21 cellular contexts compared by ENCODE assay signal in the genomic region with DNA sequence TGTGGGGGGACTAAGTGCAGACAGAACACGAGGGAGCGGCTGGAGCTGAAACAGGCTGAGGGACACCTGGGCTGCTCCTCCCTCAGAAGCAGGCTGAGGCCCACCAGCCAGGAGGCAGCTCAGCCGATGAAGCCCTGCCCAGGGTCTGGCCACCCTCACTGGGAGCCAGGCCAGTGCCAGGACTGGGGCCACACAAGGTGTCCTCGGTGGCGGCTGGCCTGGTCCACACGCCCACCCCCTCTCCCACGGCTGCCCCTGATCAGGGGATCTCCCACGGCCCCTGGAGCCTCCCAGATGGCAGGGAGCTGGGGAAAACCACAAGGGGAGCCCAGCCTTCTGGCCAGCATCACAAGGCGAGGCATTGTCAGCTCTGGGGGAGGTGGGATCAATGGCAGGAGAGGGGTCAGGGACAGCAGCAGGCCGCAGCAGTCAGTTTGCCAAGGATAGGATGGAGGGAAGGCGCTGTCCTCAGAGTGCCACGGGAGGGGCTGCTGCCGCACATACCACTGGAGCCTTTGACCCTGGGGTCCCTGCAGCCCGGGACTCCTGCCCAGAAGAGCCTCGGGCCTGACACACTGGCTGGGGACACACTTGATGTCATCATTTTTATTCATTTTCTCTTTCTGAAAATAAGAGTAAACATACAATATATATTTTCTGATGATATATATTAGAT. TPM values are rescaled to one million over a fixed set of nuclear protein-coding genes. Genes with fewer than 3 reads are reported as not detected.
DNase-seq lines count a peak whose midpoint lies in the region; ATAC-seq, FAIRE-seq and TF ChIP-seq lines count a peak whose summit lies in the region.
"Had no signal": no experiment of that assay in that cellular context is flagged by ENCODE, and none has a peak within 500 bp of the region (broad histone marks: within the 10 kb centered on the region; RNA-seq: fewer than 3 reads in every experiment).

No MANE protein-coding gene starts in this region.

- DNase-seq in HepG2 (ENCODE audit: low spot score) (no peak), endothelial cell (ENCODE audit: low spot score) (no peak), osteoblast (ENCODE audit: insufficient read length, low spot score, missing footprints) (peak; percentile 68), NCI-H2107 (lab: John Stamatoyannopoulos, UW) (no peak), glomerular visceral epithelial cell (ENCODE audit: extremely low spot score) (no peak)
- DNase-seq in activated CD4-positive, alpha-beta T cell treated with anti-CD3 and anti-CD28 coated beads, Interleukin-2, amount 50 U/mL, for 1 hour = no peak
- DNase-seq in activated naive CD4-positive, alpha-beta T cell (lab: John Stamatoyannopoulos, UW) = no peak
- DNase-seq: DMS79; KBM-7; NCI-H1694 treated with DMSO at 0.1 percent for 48 hours; NCI-H510A; NCI-H748 treated with DMSO at 0.1 percent for 48 hours; NK-92 treated with Interleukin-12 subunit alpha and Interleukin-12 subunit beta, amount 100 ng/mL, for 24 hours; SIG-M5 had no signal

- TF ChIP-seq CTCF in liver (IDR thresholded peaks at IDR 0.05; ENCODE audit: low read depth, low read length, missing input control) (no peak), HepG2 (CRISPR knock-in tag; IDR thresholded peaks at IDR 0.05) (no peak), endothelial cell (IDR thresholded peaks at IDR 0.05; ENCODE audit: unreplicated experiment) (no peak), osteoblast (IDR thresholded peaks at IDR 0.05; ENCODE audit: extremely low read depth, low read depth, low read length) (no peak)

- H4K20me1 ChIP-seq in HepG2 (ENCODE audit: insufficient read depth, low read length) (no peaks in the 10 kb centered on the region), osteoblast (ENCODE audit: insufficient read depth, low read length) (peaks cover 3% of the 10 kb centered on the region)

- TF ChIP-seq EP300 in HepG2 (IDR thresholded peaks at IDR 0.05; ENCODE audit: low read depth in 2 of 2, low read length in 2 of 2) (no peak), HepG2 (CRISPR knock-in tag; IDR thresholded peaks at IDR 0.05; ENCODE audit: borderline replicate concordance) (no peak)

- H3K4me3 Mint-ChIP-seq in endothelial cell (ENCODE audit: unreplicated experiment) = peak overlapping the region; percentile 74

- H3K79me2 ChIP-seq in HepG2 (ENCODE audit: insufficient read depth, low read length) (no peaks in the 10 kb centered on the region), osteoblast (ENCODE audit: insufficient read depth, low read length) (no peaks in the 10 kb centered on the region)

- POLR2A ChIA-PET in HepG2 (lab: Yijun Ruan, JAX) = no interaction called here

- peaks cover 30% of the 10 kb centered on the region for H3K36me3 Mint-ChIP-seq in endothelial cell (ENCODE audit: low read depth, unreplicated experiment)

- WGBS in liver = 84% methylated on average over 15 of the region's 15 CpGs
- WGBS in HepG2 (ENCODE audit: low lambda C conversion rate) = 89% methylated on average over 10 of the region's 15 CpGs

- FAIRE-seq in HepG2 (lab: Jason Lieb, UNC) = no peak
- FAIRE-seq: A549, D721Med, RCC 7860 had no signal

- H3K9me3 ChIP-seq in liver (ENCODE audit: control insufficient read depth in 4 of 4, low read length in 3 of 4) (no peaks in the 10 kb centered on the region), HepG2 (ENCODE audit: low read length) (no peaks in the 10 kb centered on the region), osteoblast (ENCODE audit: low read depth, low read length) (no peaks in the 10 kb centered on the region)
- H3K9me3 ChIP-seq: A549 had no signal

- no peak overlapping the region for H3K4me2 ChIP-seq in HepG2 (ENCODE audit: low read depth, low read length)
- H3K4me2 ChIP-seq in osteoblast (ENCODE audit: insufficient read depth, low read length) = no peak overlapping the region
- H3K4me2 ChIP-seq: A549 had no signal

- intact Hi-C loops in HepG2 (cut with micrococcal nuclease; ENCODE audit: unreplicated experiment) = no loop called here

- H3K9ac ChIP-seq in liver (ENCODE audit: low read depth in 1 of 2, low read length in 2 of 2) = no peak overlapping the region
- H3K9ac ChIP-seq in HepG2 (ENCODE audit: insufficient read depth, low read depth, low read length) = no peak overlapping the region

- CTCF ChIA-PET in HepG2 (lab: Yijun Ruan, JAX; ENCODE audit: low intra/inter-chr PET ratio, low total read pairs) = no interaction called here

- H3K36me3 ChIP-seq in liver (ENCODE audit: control insufficient read depth in 4 of 4, insufficient read depth in 3 of 4, low read depth in 1 of 4, low read length in 3 of 4) (peaks cover 5 to 43% (median 8%) of the 10 kb centered on the region in 4 donors), HepG2 (replicated peaks in 1 of 2; ENCODE audit: control insufficient read depth in 1 of 2, insufficient read depth in 2 of 2, low read length in 2 of 2) (peaks cover 6 to 16% of the 10 kb centered on the region in 2 experiments; a peak in 4 of 5 replicates), osteoblast (ENCODE audit: insufficient read depth, low read length) (peaks cover 8% of the 10 kb centered on the region)

- H2AFZ ChIP-seq in HepG2 (ENCODE audit: low read length) (no peak overlapping the region), osteoblast (ENCODE audit: low read length) (no peak overlapping the region)

- in situ Hi-C loops in HepG2 (cut with HindIII; ENCODE audit: extremely low pct_ligation_motif_present, low pct_unique_long_range_greater_than_20kb) = no loop called here

- peaks cover 0 to 6% (median 0%) of the 10 kb centered on the region in 4 donors for H3K4me1 ChIP-seq in liver (ENCODE audit: control insufficient read depth in 4 of 4, insufficient read depth in 4 of 4, low read length in 3 of 4)
- no peaks in the 10 kb centered on the region for H3K4me1 ChIP-seq in HepG2 (ENCODE audit: insufficient read depth, low read length)
- H3K4me1 ChIP-seq in osteoblast (ENCODE audit: insufficient read depth, low read length) = no peaks in the 10 kb centered on the region
- H3K4me1 ChIP-seq: A549 had no signal

- no peak overlapping the region for H3K27ac Mint-ChIP-seq in endothelial cell (ENCODE audit: unreplicated experiment)

- no peak for TF ChIP-seq POLR2A in HepG2 (IDR thresholded peaks at IDR 0.05; ENCODE audit: insufficient read depth in 1 of 2, low read depth in 2 of 2, low read length in 2 of 2)

- peaks cover 11% of the 10 kb centered on the region for H3K4me1 Mint-ChIP-seq in endothelial cell (ENCODE audit: unreplicated experiment)

- no peak overlapping the region for H3K27ac ChIP-seq in liver (ENCODE audit: low read depth in 1 of 2, low read length in 2 of 2)
- H3K27ac ChIP-seq in HepG2 (ENCODE audit: extremely low read length, insufficient read depth, low read length) = no peak overlapping the region
- no peak overlapping the region for H3K27ac ChIP-seq in osteoblast (ENCODE audit: low read depth, low read length)
- H3K27ac ChIP-seq: A549, C4-2B had no signal

- no peaks in the 10 kb centered on the region for H3K27me3 ChIP-seq in liver (ENCODE audit: control insufficient read depth in 4 of 4, insufficient read depth in 4 of 4, low read length in 3 of 4)
- H3K27me3 ChIP-seq in HepG2 (ENCODE audit: control insufficient read depth in 1 of 2, insufficient read depth in 2 of 2, low read length in 2 of 2) = no peaks in the 10 kb centered on the region
- no peaks in the 10 kb centered on the region for H3K27me3 ChIP-seq in osteoblast (ENCODE audit: insufficient read depth, low read length)

- H3K4me3 ChIP-seq in liver (ENCODE audit: low read depth in 1 of 3, low read length in 3 of 3) (no peak overlapping the region), HepG2 (replicated peaks in 1 of 3; ENCODE audit: insufficient read depth in 1 of 3, low read depth in 2 of 3, low read length in 3 of 3) (no peak overlapping the region), osteoblast (ENCODE audit: insufficient read depth, low read length) (no peak overlapping the region)
- H3K4me3 ChIP-seq: A549 had no signal

- no TSS peak for BruUV-seq in HepG2 (replicated peaks; lab: Mats Ljungman, UMichigan)

- peaks cover 17% of the 10 kb centered on the region for H3K27me3 Mint-ChIP-seq in endothelial cell (ENCODE audit: unreplicated experiment)

- TF ChIP-seq RAD21 in liver (IDR thresholded peaks at IDR 0.05) = no peak
- TF ChIP-seq RAD21 in HepG2 (CRISPR knock-in tag; IDR thresholded peaks at IDR 0.05) = no peak

- no peaks in the 10 kb centered on the region for H3K9me3 Mint-ChIP-seq in endothelial cell (ENCODE audit: unreplicated experiment)

- no peak; the same call in 2 of the 3 replicates for ATAC-seq in HepG2

RNA-seq across cellular contexts. Expression of gene RASL10A, which starts 11.7 kb away (rescaled TPM):
- total RNA-seq in liver (under 1 TPM; 0.75 to 0.79 TPM), HepG2 (2016; rRNA removed; fragmentation: Illumina TruSeq; extraction: Trizol) (0.22 TPM in 1 of 2 replicates, not detected in the other), endothelial cell (ENCODE audit: unreplicated experiment) (30.1 TPM), osteoblast (not detected in 2 replicates)
- polyA plus RNA-seq in liver (under 1 TPM; 0.10 to 0.20 TPM), HepG2 (2011; rRNA removed) (0.05 and 0.08 TPM in 2 replicates)
- not detected in 2 replicates for total RNA-seq in HepG2 (2016; cell fraction: cytosol; rRNA removed; fragmentation: Illumina TruSeq; extraction: Trizol; ENCODE audit: low read depth)
- total RNA-seq in HepG2 (2016; cell fraction: insoluble cytoplasmic fraction; rRNA removed; fragmentation: Illumina TruSeq; extraction: Trizol) = not detected in 2 replicates
- total RNA-seq in HepG2 (2016; cell fraction: membrane; rRNA removed; fragmentation: Illumina TruSeq; extraction: Trizol) = not detected in 2 replicates
- not detected in 2 replicates for total RNA-seq in HepG2 (2016; cell fraction: nucleus; rRNA removed; fragmentation: Illumina TruSeq; extraction: Trizol)
- polyA plus RNA-seq in HepG2 (2011; cell fraction: cytosol; rRNA removed) = 0.08 and 0.17 TPM in 2 replicates
- 0.40 and 1.6 TPM in 2 replicates for polyA plus RNA-seq in HepG2 (2011; cell fraction: nucleus; rRNA removed)
- not detected in 2 replicates for polyA plus RNA-seq in HepG2 (2012)
- polyA plus RNA-seq in HepG2 (2016; cell fraction: cytosol; fragmentation: Illumina TruSeq; extraction: Trizol; ENCODE audit: low read depth) = not detected in 2 replicates
- polyA plus RNA-seq in HepG2 (2016; cell fraction: insoluble cytoplasmic fraction; fragmentation: Illumina TruSeq; extraction: Trizol; ENCODE audit: low read depth) = not detected in 2 replicates
- not detected in 2 replicates for polyA plus RNA-seq in HepG2 (2016; cell fraction: membrane; fragmentation: Illumina TruSeq; extraction: Trizol; ENCODE audit: low read depth)
- 1.5 TPM in 1 of 2 replicates, not detected in the other for polyA plus RNA-seq in HepG2 (2016; cell fraction: nucleus; fragmentation: Illumina TruSeq; extraction: Trizol; ENCODE audit: insufficient read depth, low read depth)
- polyA minus RNA-seq in HepG2 (2011; rRNA and poly(A)+ RNA removed; ENCODE audit: low replicate concordance) = 0.09 TPM in 1 of 2 replicates, not detected in the other
- polyA minus RNA-seq in HepG2 (2011; cell fraction: cytosol; rRNA and poly(A)+ RNA removed) = not detected in 2 replicates
- not detected in 2 replicates for polyA minus RNA-seq in HepG2 (2011; cell fraction: nucleus; rRNA and poly(A)+ RNA removed)
- total RNA-seq: H4 had no signal

RNA-seq across cellular contexts. Expression of gene GAS2L1, which starts 20.8 kb away (rescaled TPM):
- total RNA-seq in liver = 10 to 100 TPM in 1 of 2 donors, 1 to 10 TPM in 1; 6.6 to 11.4 TPM
- polyA plus RNA-seq in liver = 10 to 100 TPM in 1 of 2 donors, 1 to 10 TPM in 1; 4.0 to 11.2 TPM
- 2.6 and 3.3 TPM in 2 replicates for total RNA-seq in HepG2 (2016; rRNA removed; fragmentation: Illumina TruSeq; extraction: Trizol)
- total RNA-seq in HepG2 (2016; cell fraction: cytosol; rRNA removed; fragmentation: Illumina TruSeq; extraction: Trizol; ENCODE audit: low read depth) = 3.1 TPM in 2 replicates
- total RNA-seq in HepG2 (2016; cell fraction: insoluble cytoplasmic fraction; rRNA removed; fragmentation: Illumina TruSeq; extraction: Trizol) = 1.9 and 3.4 TPM in 2 replicates
- 6.6 and 6.7 TPM in 2 replicates for total RNA-seq in HepG2 (2016; cell fraction: membrane; rRNA removed; fragmentation: Illumina TruSeq; extraction: Trizol)
- total RNA-seq in HepG2 (2016; cell fraction: nucleus; rRNA removed; fragmentation: Illumina TruSeq; extraction: Trizol) = 2.1 and 2.7 TPM in 2 replicates
- 1.8 and 2.2 TPM in 2 replicates for polyA plus RNA-seq in HepG2 (2011; rRNA removed)
- 1.8 and 3.2 TPM in 2 replicates for polyA plus RNA-seq in HepG2 (2011; cell fraction: cytosol; rRNA removed)
- polyA plus RNA-seq in HepG2 (2011; cell fraction: nucleus; rRNA removed) = 6.0 and 8.0 TPM in 2 replicates
- polyA plus RNA-seq in HepG2 (2012) = 0.98 and 1.3 TPM in 2 replicates
- polyA plus RNA-seq in HepG2 (2016; cell fraction: cytosol; fragmentation: Illumina TruSeq; extraction: Trizol; ENCODE audit: low read depth) = 4.1 and 4.7 TPM in 2 replicates
- 3.4 and 4.4 TPM in 2 replicates for polyA plus RNA-seq in HepG2 (2016; cell fraction: insoluble cytoplasmic fraction; fragmentation: Illumina TruSeq; extraction: Trizol; ENCODE audit: low read depth)
- 7.9 and 8.8 TPM in 2 replicates for polyA plus RNA-seq in HepG2 (2016; cell fraction: membrane; fragmentation: Illumina TruSeq; extraction: Trizol; ENCODE audit: low read depth)
- polyA plus RNA-seq in HepG2 (2016; cell fraction: nucleus; fragmentation: Illumina TruSeq; extraction: Trizol; ENCODE audit: insufficient read depth, low read depth) = 5.9 and 7.0 TPM in 2 replicates
- 2.7 and 10.4 TPM in 2 replicates for polyA minus RNA-seq in HepG2 (2011; rRNA and poly(A)+ RNA removed; ENCODE audit: low replicate concordance)
- polyA minus RNA-seq in HepG2 (2011; cell fraction: cytosol; rRNA and poly(A)+ RNA removed) = 1.5 and 1.6 TPM in 2 replicates
- 1.9 and 3.5 TPM in 2 replicates for polyA minus RNA-seq in HepG2 (2011; cell fraction: nucleus; rRNA and poly(A)+ RNA removed)
- 33.6 TPM for total RNA-seq in endothelial cell (ENCODE audit: unreplicated experiment)
- total RNA-seq in osteoblast = 11.6 and 13.0 TPM in 2 replicates
- total RNA-seq: OCI-LY7 had no signal

RNA-seq across cellular contexts. Expression of gene EWSR1, which starts 59.2 kb away (rescaled TPM):
- total RNA-seq in liver = 100 to 1,000 TPM in 1 of 2 donors, 10 to 100 TPM in 1; 81.0 to 134 TPM
- polyA plus RNA-seq in liver = 10 to 100 TPM; 64.8 to 75.7 TPM
- 167 and 211 TPM in 2 replicates for total RNA-seq in HepG2 (2016; rRNA removed; fragmentation: Illumina TruSeq; extraction: Trizol)
- total RNA-seq in HepG2 (2016; cell fraction: cytosol; rRNA removed; fragmentation: Illumina TruSeq; extraction: Trizol; ENCODE audit: low read depth) = 28.9 and 32.2 TPM in 2 replicates
- total RNA-seq in HepG2 (2016; cell fraction: insoluble cytoplasmic fraction; rRNA removed; fragmentation: Illumina TruSeq; extraction: Trizol) = 146 and 211 TPM in 2 replicates
- total RNA-seq in HepG2 (2016; cell fraction: membrane; rRNA removed; fragmentation: Illumina TruSeq; extraction: Trizol) = 47.2 and 49.1 TPM in 2 replicates
- 216 and 251 TPM in 2 replicates for total RNA-seq in HepG2 (2016; cell fraction: nucleus; rRNA removed; fragmentation: Illumina TruSeq; extraction: Trizol)
- 326 and 401 TPM in 2 replicates for polyA plus RNA-seq in HepG2 (2011; rRNA removed)
- 202 and 208 TPM in 2 replicates for polyA plus RNA-seq in HepG2 (2011; cell fraction: cytosol; rRNA removed)
- 687 and 755 TPM in 2 replicates for polyA plus RNA-seq in HepG2 (2011; cell fraction: nucleus; rRNA removed)
- 138 and 189 TPM in 2 replicates for polyA plus RNA-seq in HepG2 (2012)
- 22.8 and 25.5 TPM in 2 replicates for polyA plus RNA-seq in HepG2 (2016; cell fraction: cytosol; fragmentation: Illumina TruSeq; extraction: Trizol; ENCODE audit: low read depth)
- polyA plus RNA-seq in HepG2 (2016; cell fraction: insoluble cytoplasmic fraction; fragmentation: Illumina TruSeq; extraction: Trizol; ENCODE audit: low read depth) = 183 and 203 TPM in 2 replicates
- polyA plus RNA-seq in HepG2 (2016; cell fraction: membrane; fragmentation: Illumina TruSeq; extraction: Trizol; ENCODE audit: low read depth) = 29.2 and 38.3 TPM in 2 replicates
- 477 and 502 TPM in 2 replicates for polyA plus RNA-seq in HepG2 (2016; cell fraction: nucleus; fragmentation: Illumina TruSeq; extraction: Trizol; ENCODE audit: insufficient read depth, low read depth)
- polyA minus RNA-seq in HepG2 (2011; rRNA and poly(A)+ RNA removed; ENCODE audit: low replicate concordance) = 381 and 574 TPM in 2 replicates
- 103 and 111 TPM in 2 replicates for polyA minus RNA-seq in HepG2 (2011; cell fraction: cytosol; rRNA and poly(A)+ RNA removed)
- 302 and 303 TPM in 2 replicates for polyA minus RNA-seq in HepG2 (2011; cell fraction: nucleus; rRNA and poly(A)+ RNA removed)
- total RNA-seq in endothelial cell (ENCODE audit: unreplicated experiment) = 307 TPM
- total RNA-seq in osteoblast = 139 and 148 TPM in 2 replicates

RNA-seq across cellular contexts. Expression of gene RHBDD3, which starts 59.4 kb away (rescaled TPM):
- total RNA-seq in liver (10 to 100 TPM; 14.3 to 22.1 TPM), HepG2 (2016; rRNA removed; fragmentation: Illumina TruSeq; extraction: Trizol) (12.6 and 26.7 TPM in 2 replicates), endothelial cell (ENCODE audit: unreplicated experiment) (56.5 TPM), osteoblast (25.0 and 32.7 TPM in 2 replicates)
- polyA plus RNA-seq in liver (10 to 100 TPM; 14.5 to 26.5 TPM), HepG2 (2011; rRNA removed) (12.1 and 21.0 TPM in 2 replicates)
- 8.3 and 9.2 TPM in 2 replicates for total RNA-seq in HepG2 (2016; cell fraction: cytosol; rRNA removed; fragmentation: Illumina TruSeq; extraction: Trizol; ENCODE audit: low read depth)
- total RNA-seq in HepG2 (2016; cell fraction: insoluble cytoplasmic fraction; rRNA removed; fragmentation: Illumina TruSeq; extraction: Trizol) = 12.3 and 26.7 TPM in 2 replicates
- total RNA-seq in HepG2 (2016; cell fraction: membrane; rRNA removed; fragmentation: Illumina TruSeq; extraction: Trizol) = 16.9 and 21.6 TPM in 2 replicates
- 24.7 and 26.9 TPM in 2 replicates for total RNA-seq in HepG2 (2016; cell fraction: nucleus; rRNA removed; fragmentation: Illumina TruSeq; extraction: Trizol)
- 10.6 and 17.9 TPM in 2 replicates for polyA plus RNA-seq in HepG2 (2011; cell fraction: cytosol; rRNA removed)
- polyA plus RNA-seq in HepG2 (2011; cell fraction: nucleus; rRNA removed) = 38.6 and 38.8 TPM in 2 replicates
- 8.5 and 12.8 TPM in 2 replicates for polyA plus RNA-seq in HepG2 (2012)
- 6.5 and 10.4 TPM in 2 replicates for polyA plus RNA-seq in HepG2 (2016; cell fraction: cytosol; fragmentation: Illumina TruSeq; extraction: Trizol; ENCODE audit: low read depth)
- polyA plus RNA-seq in HepG2 (2016; cell fraction: insoluble cytoplasmic fraction; fragmentation: Illumina TruSeq; extraction: Trizol; ENCODE audit: low read depth) = 10.8 and 11.3 TPM in 2 replicates
- polyA plus RNA-seq in HepG2 (2016; cell fraction: membrane; fragmentation: Illumina TruSeq; extraction: Trizol; ENCODE audit: low read depth) = 11.9 and 12.6 TPM in 2 replicates
- polyA plus RNA-seq in HepG2 (2016; cell fraction: nucleus; fragmentation: Illumina TruSeq; extraction: Trizol; ENCODE audit: insufficient read depth, low read depth) = 59.8 and 60.3 TPM in 2 replicates
- polyA minus RNA-seq in HepG2 (2011; rRNA and poly(A)+ RNA removed; ENCODE audit: low replicate concordance) = 9.9 and 18.2 TPM in 2 replicates
- 5.7 and 7.1 TPM in 2 replicates for polyA minus RNA-seq in HepG2 (2011; cell fraction: cytosol; rRNA and poly(A)+ RNA removed)
- polyA minus RNA-seq in HepG2 (2011; cell fraction: nucleus; rRNA and poly(A)+ RNA removed) = 7.7 and 9.3 TPM in 2 replicates

Comparison
In these comparisons a context has a peak if more than half of its experiments do, and no peak if none do; other contexts are left out.
1. RNA of gene RASL10A, which starts 11.7 kb away (total RNA-seq): 30.1 TPM in endothelial cell (single experiment); 0.75 to 0.79 TPM in liver, 0.22 TPM in HepG2 and not detected in osteoblast; every median in the first group is over 10 times any median in the second.